In the genomic region with DNA sequence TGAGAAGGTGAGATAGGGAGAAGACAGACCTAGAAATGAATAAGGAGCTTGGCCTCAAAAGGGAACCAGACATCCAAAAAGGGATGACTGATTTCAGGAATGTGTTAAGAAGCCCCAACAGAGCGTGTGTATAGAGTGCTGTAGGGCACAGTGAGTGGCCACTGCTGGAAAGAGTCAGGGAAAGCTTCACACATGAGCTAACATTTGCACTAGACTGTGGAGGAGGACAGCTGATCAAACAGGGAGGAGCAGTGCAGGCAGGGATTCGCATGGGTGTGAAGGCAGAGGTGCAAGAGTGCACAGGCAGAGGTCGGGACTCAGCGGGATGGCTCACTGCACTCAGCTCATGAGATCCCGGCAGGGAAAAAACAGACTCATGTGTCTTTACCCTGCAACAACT, we compare ENCODE assay signal across 13 cellular contexts.
DNase-seq lines count a peak whose midpoint lies in the region; ATAC-seq and TF ChIP-seq lines count a peak whose summit lies in the region.
"Had no signal": no experiment of that assay in that cellular context is flagged by ENCODE, and none has a peak within 500 bp of the region (broad histone marks: within the 10 kb centered on the region; RNA-seq: fewer than 3 reads in every experiment).

No MANE protein-coding gene starts in this region.

- H3K9me3 ChIP-seq in left ventricle myocardium inferior (replicated peaks) = no peaks in the 10 kb centered on the region
- H3K9me3 ChIP-seq: SK-N-SH had no signal

- H3K4me3 Mint-ChIP-seq in activated T-cell treated with anti-CD3 and anti-CD28 coated beads, Interleukin-2, amount 50 U/mL, for 24 hours = no peak overlapping the region
- H3K4me3 Mint-ChIP-seq in stimulated activated memory B cell treated with anti-CD40 and anti-IgM and Interleukin-4, amounts not matched to agents 10 μg/mL and 1 μg/mL and 100 μg/mL, for 72 hours = no peak overlapping the region
- H3K4me3 Mint-ChIP-seq: naive B cell had no signal

- peaks cover 40% of the 10 kb centered on the region for H3K4me1 ChIP-seq in left ventricle myocardium inferior

- no peaks in the 10 kb centered on the region for H3K27me3 Mint-ChIP-seq in activated T-cell treated with anti-CD3 and anti-CD28 coated beads, Interleukin-2, amount 50 U/mL, for 24 hours
- no peaks in the 10 kb centered on the region for H3K27me3 Mint-ChIP-seq in stimulated activated memory B cell treated with anti-CD40 and anti-IgM and Interleukin-4, amounts not matched to agents 10 μg/mL and 1 μg/mL and 100 μg/mL, for 72 hours
- H3K27me3 Mint-ChIP-seq: naive B cell had no signal

- no peak for TF ChIP-seq CTCF in epithelial cell of proximal tubule (conservative IDR thresholded peaks at IDR 0.05; ENCODE audit: low read depth, low read length)
- no peak for TF ChIP-seq CTCF in left ventricle myocardium inferior (IDR thresholded peaks at IDR 0.05; ENCODE audit: borderline replicate concordance)

- peaks cover 96% of the 10 kb centered on the region for H3K36me3 Mint-ChIP-seq in activated T-cell treated with anti-CD3 and anti-CD28 coated beads, Interleukin-2, amount 50 U/mL, for 24 hours (ENCODE audit: low read depth)
- H3K36me3 Mint-ChIP-seq in stimulated activated memory B cell treated with anti-CD40 and anti-IgM and Interleukin-4, amounts not matched to agents 10 μg/mL and 1 μg/mL and 100 μg/mL, for 72 hours = peaks cover 63% of the 10 kb centered on the region

- H3K4me3 ChIP-seq in epithelial cell of proximal tubule (ENCODE audit: low read depth, low read length) = no peak overlapping the region
- H3K4me3 ChIP-seq in left ventricle myocardium inferior = no peak overlapping the region
- H3K4me3 ChIP-seq: skin epidermis had no signal

- peak overlapping the region; percentile 23 for H3K27ac Mint-ChIP-seq in activated T-cell treated with anti-CD3 and anti-CD28 coated beads, Interleukin-2, amount 50 U/mL, for 24 hours
- H3K27ac Mint-ChIP-seq in stimulated activated memory B cell treated with anti-CD40 and anti-IgM and Interleukin-4, amounts not matched to agents 10 μg/mL and 1 μg/mL and 100 μg/mL, for 72 hours = peak overlapping the region; percentile 2

- DNase-seq in activated T-cell treated with anti-CD3 and anti-CD28 coated beads, Interleukin-2, amount 50 U/mL, for 24 hours = no peak
- DNase-seq in activated T-cell treated with anti-CD3 and anti-CD28 coated beads, Interleukin-2, amount 50 U/mL, for 1 hour = no peak
- peak; percentile 62 for DNase-seq in NCI-H748 (lab: John Stamatoyannopoulos, UW; ENCODE audit: unreplicated experiment)
- peak; percentile 78 for DNase-seq in epithelial cell of proximal tubule (ENCODE audit: low read depth)
- DNase-seq in NK-92 treated with Interleukin-12 subunit alpha and Interleukin-12 subunit beta, amount 100 ng/mL, for 24 hours (lab: John Stamatoyannopoulos, UW) = no peak
- no peak for DNase-seq in left ventricle myocardium inferior
- no peak for DNase-seq in mucosa of gallbladder (ENCODE audit: low spot score)
- DNase-seq: activated CD4-positive, alpha-beta T cell treated with anti-CD3 and anti-CD28 coated beads for 1 hour; activated naive CD4-positive, alpha-beta T cell; naive B cell; SK-N-SH had no signal

- peaks cover 74% of the 10 kb centered on the region for H3K36me3 ChIP-seq in left ventricle myocardium inferior

- no peak overlapping the region for H3K27ac ChIP-seq in left ventricle myocardium inferior (replicated peaks)
- H3K27ac ChIP-seq: skin epidermis had no signal

- H3K4me1 Mint-ChIP-seq in activated T-cell treated with anti-CD3 and anti-CD28 coated beads, Interleukin-2, amount 50 U/mL, for 24 hours (ENCODE audit: low read depth) = peaks cover 16% of the 10 kb centered on the region
- no peaks in the 10 kb centered on the region for H3K4me1 Mint-ChIP-seq in stimulated activated memory B cell treated with anti-CD40 and anti-IgM and Interleukin-4, amounts not matched to agents 10 μg/mL and 1 μg/mL and 100 μg/mL, for 72 hours

- intact Hi-C loops in left ventricle myocardium inferior (cut with micrococcal nuclease) = loop anchor here (10.0 kb wide), 1 partner anchor 123 kb away; no protein-coding TSS in a partner anchor

- H3K9me3 Mint-ChIP-seq in activated T-cell treated with anti-CD3 and anti-CD28 coated beads, Interleukin-2, amount 50 U/mL, for 24 hours = no peaks in the 10 kb centered on the region
- H3K9me3 Mint-ChIP-seq in stimulated activated memory B cell treated with anti-CD40 and anti-IgM and Interleukin-4, amounts not matched to agents 10 μg/mL and 1 μg/mL and 100 μg/mL, for 72 hours = no peaks in the 10 kb centered on the region
- H3K9me3 Mint-ChIP-seq: naive B cell had no signal

- no peak for ATAC-seq in stimulated activated memory B cell treated with anti-CD40 and anti-IgM and Interleukin-4, amounts not matched to agents 10 μg/mL and 1 μg/mL and 100 μg/mL, for 72 hours

- H3K27me3 ChIP-seq in left ventricle myocardium inferior (ENCODE audit: low read depth) = no peaks in the 10 kb centered on the region

Comparison
In these comparisons a context has a peak if more than half of its experiments do, and no peak if none do; other contexts are left out.
1. DNase-seq: peak in NCI-H748 (single experiment) and epithelial cell of proximal tubule (single experiment); none in activated T-cell treated with anti-CD3 and anti-CD28 coated beads, Interleukin-2, amount 50 U/mL, for 24 hours (single experiment), activated T-cell treated with anti-CD3 and anti-CD28 coated beads, Interleukin-2, amount 50 U/mL, for 1 hour (single experiment), NK-92 treated with Interleukin-12 subunit alpha and Interleukin-12 subunit beta, amount 100 ng/mL, for 24 hours (single experiment), left ventricle myocardium inferior (single experiment) and mucosa of gallbladder (single experiment).